13 cellular contexts compared by ENCODE assay signal in genomic region chr9:84339951-84340350, GRCh38. TPM values are rescaled to one million over a fixed set of nuclear protein-coding genes. Genes with fewer than 3 reads are reported as not detected.
DNase-seq lines count a peak whose midpoint lies in the region; ATAC-seq and TF ChIP-seq lines count a peak whose summit lies in the region.
"Had no signal": no experiment of that assay in that cellular context is flagged by ENCODE, and none has a peak within 500 bp of the region (broad histone marks: within the 10 kb centered on the region; RNA-seq: fewer than 3 reads in every experiment).

No MANE protein-coding gene starts in this region.

- DNase-seq in Right ventricle myocardium inferior (ENCODE audit: missing footprints) (no peak), cardiac septum (ENCODE audit: low spot score) (no peak), coronary artery (ENCODE audit: low spot score) (no peak), kidney glomerular epithelial cell (lab: John Stamatoyannopoulos, UW) (peak; percentile 33), middle frontal gyrus (ENCODE audit: extremely low spot score, low spot score) (no peak), NCI-H2107 treated with DMSO at 0.1 percent for 48 hours (lab: John Stamatoyannopoulos, UW; ENCODE audit: unreplicated experiment) (no peak)
- no peak for DNase-seq in activated CD8-positive, alpha-beta memory T cell treated with anti-CD3 and anti-CD28 coated beads, Interleukin-2, amount 10 ng/mL, durations not matched to agents 7 days and 5 days
- DNase-seq: GOT3, IMR-90, SK-N-SH had no signal

- H3K4me1 Mint-ChIP-seq in activated CD8-positive, alpha-beta memory T cell treated with anti-CD3 and anti-CD28 coated beads, Interleukin-2, amount 10 ng/mL, durations not matched to agents 7 days and 5 days = no peaks in the 10 kb centered on the region

- no peaks in the 10 kb centered on the region for H3K9me3 Mint-ChIP-seq in activated CD8-positive, alpha-beta memory T cell treated with anti-CD3 and anti-CD28 coated beads, Interleukin-2, amount 10 ng/mL, durations not matched to agents 7 days and 5 days (ENCODE audit: low read depth)

- H3K27me3 Mint-ChIP-seq in activated CD8-positive, alpha-beta memory T cell treated with anti-CD3 and anti-CD28 coated beads, Interleukin-2, amount 10 ng/mL, durations not matched to agents 7 days and 5 days = no peaks in the 10 kb centered on the region

- peak overlapping the region; percentile 50 to 63 for H3K27ac ChIP-seq in coronary artery
- H3K27ac ChIP-seq: neutrophil had no signal

- no peak overlapping the region for H3K27ac Mint-ChIP-seq in activated CD8-positive, alpha-beta memory T cell treated with anti-CD3 and anti-CD28 coated beads, Interleukin-2, amount 10 ng/mL, durations not matched to agents 7 days and 5 days

- no peak overlapping the region for H3K4me3 Mint-ChIP-seq in activated CD8-positive, alpha-beta memory T cell treated with anti-CD3 and anti-CD28 coated beads, Interleukin-2, amount 10 ng/mL, durations not matched to agents 7 days and 5 days

- CTCF ChIA-PET in activated CD8-positive, alpha-beta memory T cell treated with anti-CD3 and anti-CD28 coated beads, Interleukin-2, amount 10 ng/mL, durations not matched to agents 7 days and 5 days (lab: Charles Lee) = interaction anchor here (0.7 kb wide), 1 partner anchor 454 kb away, joined by 3 read pairs; no protein-coding TSS in a partner anchor

- no peak overlapping the region for H3K4me3 ChIP-seq in coronary artery

- ATAC-seq in Right ventricle myocardium inferior (peak; percentile 79), GM21515 (IDR thresholded peaks at IDR 0.05; ENCODE audit: unreplicated experiment) (no peak)
- ATAC-seq in activated CD8-positive, alpha-beta memory T cell treated with anti-CD3 and anti-CD28 coated beads, Interleukin-2, amount 10 ng/mL, durations not matched to agents 7 days and 5 days = no peak

- intact Hi-C loops in Right ventricle myocardium inferior (cut with DNase I) (loop anchor here (2.0 kb wide), 1 partner anchor 41 kb away; no protein-coding TSS in a partner anchor), cardiac septum (cut with DNase I) (loop anchor here (5.0 kb wide), 1 partner anchor 42 kb away; no protein-coding TSS in a partner anchor)

- TF ChIP-seq CTCF in coronary artery (IDR thresholded peaks at IDR 0.05) = no peak

- H3K36me3 Mint-ChIP-seq in activated CD8-positive, alpha-beta memory T cell treated with anti-CD3 and anti-CD28 coated beads, Interleukin-2, amount 10 ng/mL, durations not matched to agents 7 days and 5 days = no peaks in the 10 kb centered on the region

RNA-seq across cellular contexts. Expression of gene SLC28A3, which starts 0.6 kb away (rescaled TPM):
- total RNA-seq in Right ventricle myocardium inferior = 1.0 TPM
- total RNA-seq in cardiac septum = 0.11 TPM
- under 1 TPM; 0.09 to 0.45 TPM for total RNA-seq in activated CD8-positive, alpha-beta memory T cell treated with anti-CD3 and anti-CD28 coated beads, Interleukin-2, amount 10 ng/mL, durations not matched to agents 7 days and 5 days
- total RNA-seq: skeletal muscle tissue had no signal
